21 cellular contexts compared by ENCODE assay signal in the genomic region with DNA sequence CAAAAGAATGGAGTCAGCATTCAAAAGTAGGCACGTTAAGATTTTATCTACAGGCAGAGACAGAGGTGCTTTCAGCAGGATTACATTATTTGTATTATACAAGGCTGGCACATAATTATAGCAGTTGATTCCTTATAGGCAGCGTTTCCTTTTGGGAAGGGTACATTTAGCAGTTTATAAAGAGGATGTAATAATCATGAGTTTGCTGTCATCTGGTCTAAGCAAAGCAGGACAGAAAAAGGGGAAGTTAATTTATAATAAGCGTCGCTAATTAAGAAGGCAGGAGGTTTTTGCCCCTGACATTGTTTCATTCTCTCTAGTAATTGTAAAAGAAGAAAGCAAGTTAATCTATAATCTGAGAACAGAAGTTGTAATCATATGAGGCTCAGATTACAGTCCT.
"Had no signal": no experiment of that assay in that cellular context is flagged by ENCODE, and none has a peak within 500 bp of the region (broad histone marks: within the 10 kb centered on the region; RNA-seq: fewer than 3 reads in every experiment).

No MANE protein-coding gene starts in this region.

- FAIRE-seq: frontal cortex, kidney had no signal

- H3K9me3 ChIP-seq: ascending aorta, sigmoid colon, thoracic aorta, upper lobe of left lung had no signal

- H3K4me1 ChIP-seq: ascending aorta, sigmoid colon, upper lobe of left lung had no signal

- ATAC-seq: left lobe of liver; stimulated activated memory B cell treated with anti-CD40 and anti-IgM and Interleukin-4, amounts not matched to agents 10 μg/mL and 1 μg/mL and 100 μg/mL, for 72 hours had no signal

- H3K27me3 ChIP-seq: ascending aorta, sigmoid colon, upper lobe of left lung had no signal

- H3K27ac Mint-ChIP-seq: activated naive CD4-positive, alpha-beta T cell treated with anti-CD3 and anti-CD28 coated beads, Interleukin-2, amount 50 U/mL, for 24 hours; mesothelial cell of epicardium; nephron progenitor cell; stimulated activated memory B cell treated with anti-CD40 and anti-IgM and Interleukin-4, amounts not matched to agents 10 μg/mL and 1 μg/mL and 100 μg/mL, for 72 hours had no signal

- H3K4me3 ChIP-seq: ascending aorta, lung, sigmoid colon, thoracic aorta, upper lobe of left lung had no signal

- H3K27me3 Mint-ChIP-seq: activated naive CD4-positive, alpha-beta T cell treated with anti-CD3 and anti-CD28 coated beads, Interleukin-2, amount 50 U/mL, for 24 hours; stimulated activated memory B cell treated with anti-CD40 and anti-IgM and Interleukin-4, amounts not matched to agents 10 μg/mL and 1 μg/mL and 100 μg/mL, for 72 hours had no signal

- H3K4me1 Mint-ChIP-seq: activated naive CD4-positive, alpha-beta T cell treated with anti-CD3 and anti-CD28 coated beads, Interleukin-2, amount 50 U/mL, for 24 hours; mesothelial cell of epicardium; nephron progenitor cell had no signal

- H3K27ac ChIP-seq: ascending aorta, sigmoid colon, thoracic aorta, upper lobe of left lung, VCaP had no signal

- H3K9me3 Mint-ChIP-seq: nephron progenitor cell; stimulated activated memory B cell treated with anti-CD40 and anti-IgM and Interleukin-4, amounts not matched to agents 10 μg/mL and 1 μg/mL and 100 μg/mL, for 72 hours had no signal

- H3K36me3 ChIP-seq: ascending aorta, sigmoid colon, thoracic aorta, upper lobe of left lung had no signal

- H3K36me3 Mint-ChIP-seq: activated naive CD4-positive, alpha-beta T cell treated with anti-CD3 and anti-CD28 coated beads, Interleukin-2, amount 50 U/mL, for 24 hours; mesothelial cell of epicardium; stimulated activated memory B cell treated with anti-CD40 and anti-IgM and Interleukin-4, amounts not matched to agents 10 μg/mL and 1 μg/mL and 100 μg/mL, for 72 hours had no signal

- DNase-seq: activated CD4-positive, alpha-beta T cell treated with anti-CD3 and anti-CD28 coated beads for 1 hour; activated gamma-delta T cell; cortex of kidney; effector CD4-positive, alpha-beta T cell; head of caudate nucleus; kidney; nephron progenitor cell; occipital lobe; sigmoid colon; stimulated activated CD4-positive, alpha-beta T cell treated with anti-CD3 and anti-CD28 coated beads, Interleukin-4, amount 100 ng/mL, for 4 hours; T1000; upper lobe of left lung had no signal

- H3K4me3 Mint-ChIP-seq: activated naive CD4-positive, alpha-beta T cell treated with anti-CD3 and anti-CD28 coated beads, Interleukin-2, amount 50 U/mL, for 24 hours; mesothelial cell of epicardium; nephron progenitor cell; stimulated activated memory B cell treated with anti-CD40 and anti-IgM and Interleukin-4, amounts not matched to agents 10 μg/mL and 1 μg/mL and 100 μg/mL, for 72 hours had no signal
